27 cellular contexts compared by ENCODE assay signal in the genomic region with DNA sequence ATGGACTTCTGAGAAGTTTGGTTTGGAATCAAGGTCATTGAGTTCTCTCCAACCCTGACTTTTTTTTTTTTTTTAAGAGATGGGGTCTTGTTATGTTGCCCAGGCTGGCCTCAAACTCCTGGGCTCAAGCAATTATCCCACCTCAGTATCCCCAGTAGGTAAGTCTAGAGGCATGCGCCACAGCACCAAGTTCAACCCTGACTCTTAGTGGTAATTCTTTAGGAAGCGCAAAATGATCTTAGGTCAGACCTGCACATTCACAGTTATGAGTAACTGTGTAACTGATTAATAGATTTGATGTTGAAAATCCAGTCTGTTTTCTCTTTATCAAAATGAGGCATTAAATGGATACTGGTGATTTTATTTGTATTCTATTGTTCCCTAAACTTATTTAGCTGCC.
"Had no signal": no experiment of that assay in that cellular context is flagged by ENCODE, and none has a peak within 500 bp of the region (broad histone marks: within the 10 kb centered on the region; RNA-seq: fewer than 3 reads in every experiment).

No MANE protein-coding gene starts in this region.

- H3K4me3 ChIP-seq: coronary artery, esophagus muscularis mucosa, gastroesophageal sphincter, lower lobe of right lung, pancreas, right lobe of liver, suprapubic skin, transverse colon, upper lobe of right lung, vagina had no signal

- H3K27ac ChIP-seq: coronary artery, esophagus muscularis mucosa, foreskin keratinocyte, gastroesophageal sphincter, lower lobe of right lung, pancreas, right lobe of liver, suprapubic skin, transverse colon, upper lobe of right lung, vagina had no signal

- H3K36me3 ChIP-seq: esophagus muscularis mucosa, gastroesophageal sphincter, lower lobe of right lung, pancreas, right lobe of liver, suprapubic skin, transverse colon, upper lobe of right lung, vagina had no signal

- H3K27me3 ChIP-seq: esophagus muscularis mucosa, foreskin keratinocyte, gastroesophageal sphincter, pancreas, right lobe of liver, suprapubic skin, transverse colon, upper lobe of right lung, vagina had no signal

- H3K4me1 ChIP-seq: esophagus muscularis mucosa, foreskin keratinocyte, gastroesophageal sphincter, lower lobe of right lung, pancreas, right lobe of liver, suprapubic skin, transverse colon, upper lobe of right lung, vagina had no signal

- ATAC-seq: foreskin keratinocyte, gastroesophageal sphincter, left ventricle myocardium superior, lower lobe of right lung, pancreas, upper lobe of right lung had no signal

- DNase-seq: dermis blood vessel endothelial cell; effector memory CD4-positive, alpha-beta T cell; foreskin keratinocyte; hypothalamus; immature natural killer cell; islet precursor cell; left ventricle myocardium superior; lower lobe of right lung; natural killer cell; occipital lobe; pancreas; right lobe of liver; small intestine; stimulated activated CD4-positive, alpha-beta T cell treated with anti-CD3 and anti-CD28 coated beads, Interleukin-12 subunit alpha, Interleukin-12 subunit beta, amount 100 ng/mL, for 4 hours; stimulated activated CD4-positive, alpha-beta T cell treated with anti-CD3 and anti-CD28 coated beads, Interleukin-1b, Interleukin-23, amount 100 ng/mL, for 48 hours; stimulated activated CD4-positive, alpha-beta T cell treated with anti-CD3 and anti-CD28 coated beads, Interleukin-4, amount 100 ng/mL, for 1 hour; stimulated activated CD8-positive, alpha-beta memory T cell treated with anti-CD3 and anti-CD28 coated beads, Interleukin-4, amount 100 ng/mL, for 48 hours; stimulated activated naive CD4-positive, alpha-beta T cell; stimulated activated naive CD8-positive, alpha-beta T cell treated with anti-CD3 and anti-CD28 coated beads, Interleukin-15, amount 100 ng/mL, for 72 hours; transverse colon; upper lobe of right lung had no signal

- H3K9me3 ChIP-seq: esophagus muscularis mucosa, gastroesophageal sphincter, lower lobe of right lung, pancreas, right lobe of liver, suprapubic skin, transverse colon, upper lobe of right lung, vagina had no signal

- FAIRE-seq: endothelial cell of umbilical vein, pancreas, small intestine had no signal
